7 cellular contexts compared by ENCODE assay signal in the genomic region with DNA sequence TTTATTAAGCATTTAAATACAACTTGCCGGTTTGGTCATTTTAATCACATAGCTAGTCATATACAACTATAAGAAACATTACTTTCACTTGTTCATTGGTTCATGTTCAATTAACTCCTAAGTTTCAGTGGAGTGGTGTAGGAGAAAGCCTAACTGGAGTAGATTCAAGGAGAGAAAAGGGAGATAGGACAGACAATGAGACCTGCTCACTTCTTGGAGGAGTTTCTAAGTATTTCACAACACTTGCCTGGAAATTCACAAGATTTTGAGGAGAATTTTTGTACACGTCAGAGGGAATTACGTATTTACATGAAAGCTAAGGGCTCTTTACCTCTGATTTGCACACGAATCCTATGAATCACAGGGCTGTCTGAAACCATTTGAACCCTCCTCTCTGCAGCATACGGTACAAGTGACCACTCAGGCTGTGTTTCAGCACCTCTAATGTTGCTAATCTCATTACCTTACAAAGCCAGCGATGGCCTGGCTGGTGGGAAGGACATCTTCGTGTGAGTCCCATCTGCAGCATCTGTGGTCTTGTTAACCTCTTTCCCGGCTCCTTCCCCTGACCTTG. TPM values are rescaled to one million over a fixed set of nuclear protein-coding genes. Genes with fewer than 3 reads are reported as not detected.
"Had no signal": no experiment of that assay in that cellular context is flagged by ENCODE, and none has a peak within 500 bp of the region (broad histone marks: within the 10 kb centered on the region; RNA-seq: fewer than 3 reads in every experiment).

No MANE protein-coding gene starts in this region.

RNA-seq across cellular contexts. Expression of gene FAM236A, which starts 1.0 kb away (rescaled TPM):
- total RNA-seq: GM23248, H4, H7, HepG2, HFFc6, HT1080 had no signal
- polyA plus RNA-seq: GM23248, HepG2, IgD-negative memory B cell had no signal

RNA-seq across cellular contexts. Expression of gene DMRTC1, which starts 6.7 kb away (rescaled TPM):
- total RNA-seq: GM23248, H4, H7, HepG2, HFFc6, HT1080 had no signal
- polyA plus RNA-seq: GM23248, HepG2 had no signal

RNA-seq across cellular contexts. Expression of gene FAM236C, which starts 24.6 kb away (rescaled TPM):
- total RNA-seq: GM23248, H4, H7, HepG2, HFFc6, HT1080 had no signal
- polyA plus RNA-seq: GM23248, HepG2, IgD-negative memory B cell had no signal
